In genomic region chr5:140575309-140575708, GRCh38 we compare ENCODE assay signal across 7 cellular contexts. TPM values are rescaled to one million over a fixed set of nuclear protein-coding genes. Genes with fewer than 3 reads are reported as not detected.
DNase-seq lines count a peak whose midpoint lies in the region; ATAC-seq and TF ChIP-seq lines count a peak whose summit lies in the region.
"Had no signal": no experiment of that assay in that cellular context is flagged by ENCODE, and none has a peak within 500 bp of the region (broad histone marks: within the 10 kb centered on the region; RNA-seq: fewer than 3 reads in every experiment).

No MANE protein-coding gene starts in this region.

- H3K27me3 ChIP-seq in BE2C (no peaks in the 10 kb centered on the region), PC-3 (ENCODE audit: low read length) (no peaks in the 10 kb centered on the region)
- H3K27me3 ChIP-seq: hepatocyte had no signal

- DNase-seq in BE2C (peak; percentile 60), PC-3 (peak; percentile 54), iris pigment epithelial cell (ENCODE audit: low read depth) (peak; percentile 61), SW 1271 (lab: John Stamatoyannopoulos, UW) (no peak)

- no peak overlapping the region for H3K4me3 ChIP-seq in BE2C (ENCODE audit: low read depth, low read length)
- no peak overlapping the region for H3K4me3 ChIP-seq in PC-3 (ENCODE audit: low read length)
- H3K4me3 ChIP-seq: hepatocyte had no signal

- intact Hi-C loops in PC-3 (cut with micrococcal nuclease): no loop called here

- TF ChIP-seq CTCF in BE2C (IDR thresholded peaks at IDR 0.05; ENCODE audit: low read depth, low read length) (peak; percentile 66), PC-3 (conservative IDR thresholded peaks at IDR 0.05; ENCODE audit: low read depth, low read length) (peak; percentile 63)

- H3K36me3 ChIP-seq in BE2C: no peaks in the 10 kb centered on the region
- no peaks in the 10 kb centered on the region for H3K36me3 ChIP-seq in PC-3 (ENCODE audit: low read depth, low read length)

- H3K9ac ChIP-seq in PC-3 (ENCODE audit: low read length): no peak overlapping the region

- BruUV-seq in PC-3 (replicated peaks; lab: Mats Ljungman, UMichigan): no TSS peak

- no peak overlapping the region for H3K27ac ChIP-seq in PC-3 (ENCODE audit: low read length)
- H3K27ac ChIP-seq: hepatocyte had no signal

- no peaks in the 10 kb centered on the region for H3K79me2 ChIP-seq in PC-3 (ENCODE audit: low read length)
- H3K79me2 ChIP-seq: hepatocyte had no signal

- H2AFZ ChIP-seq in PC-3 (ENCODE audit: low read length): no peak overlapping the region
- H2AFZ ChIP-seq: hepatocyte had no signal

- ATAC-seq in PC-3: peak; percentile 78
- ATAC-seq in GM18867 (IDR thresholded peaks at IDR 0.05; ENCODE audit: unreplicated experiment): no peak
- no peak for ATAC-seq in GM19455 (IDR thresholded peaks at IDR 0.05; ENCODE audit: unreplicated experiment)

- H4K20me1 ChIP-seq in PC-3 (ENCODE audit: low read length): no peaks in the 10 kb centered on the region

- H3F3A ChIP-seq in PC-3 (ENCODE audit: low read length, unreplicated experiment): no peaks in the 10 kb centered on the region

- no peaks in the 10 kb centered on the region for H3K9me2 ChIP-seq in PC-3 (replicated peaks; ENCODE audit: low read length)

- H3K4me2 ChIP-seq in PC-3 (ENCODE audit: low read length): no peak overlapping the region
- H3K4me2 ChIP-seq: hepatocyte had no signal

- CTCF ChIA-PET in PC-3 (lab: Charles Lee): no interaction called here

- H3K4me1 ChIP-seq in BE2C (no peaks in the 10 kb centered on the region), PC-3 (ENCODE audit: insufficient read depth, low read length) (no peaks in the 10 kb centered on the region)

- POLR2A ChIA-PET in PC-3 (lab: Charles Lee; ENCODE audit: unreplicated experiment): no interaction called here

- H3K9me3 ChIP-seq in BE2C (no peaks in the 10 kb centered on the region), PC-3 (ENCODE audit: low read length) (no peaks in the 10 kb centered on the region)

RNA-seq across cellular contexts. Expression of gene SLC35A4, which starts 10.7 kb away (rescaled TPM):
- 238 TPM for polyA plus RNA-seq in BE2C (2012; ENCODE audit: insufficient read depth, insufficient read length, low read depth)
- 25.0 and 29.1 TPM in 2 replicates for total RNA-seq in PC-3 (2014; rRNA removed)

RNA-seq across cellular contexts. Expression of gene APBB3, which starts 10.9 kb away (rescaled TPM):
- polyA plus RNA-seq in BE2C (2012; ENCODE audit: insufficient read depth, insufficient read length, low read depth): 167 TPM
- total RNA-seq in PC-3 (2014; rRNA removed): 11.4 and 13.6 TPM in 2 replicates

RNA-seq across cellular contexts. Expression of gene SRA1, which starts 18.0 kb away (rescaled TPM):
- 143 TPM for polyA plus RNA-seq in BE2C (2012; ENCODE audit: insufficient read depth, insufficient read length, low read depth)
- 48.6 and 55.8 TPM in 2 replicates for total RNA-seq in PC-3 (2014; rRNA removed)

RNA-seq across cellular contexts. Expression of gene EIF4EBP3, which starts 27.8 kb away (rescaled TPM):
- polyA plus RNA-seq in BE2C (2012; ENCODE audit: insufficient read depth, insufficient read length, low read depth): 3.6 TPM
- not detected in 2 replicates for total RNA-seq in PC-3 (2014; rRNA removed)

RNA-seq across cellular contexts. Expression of gene CD14, which starts 57.7 kb away (rescaled TPM):
- 8.7 TPM for polyA plus RNA-seq in BE2C (2012; ENCODE audit: insufficient read depth, insufficient read length, low read depth)
- total RNA-seq in PC-3 (2014; rRNA removed): not detected in 2 replicates

Comparison
In these comparisons a context has a peak if more than half of its experiments do, and no peak if none do; other contexts are left out.
1. DNase-seq: peak in BE2C (single experiment), PC-3 (single experiment) and iris pigment epithelial cell (single experiment); none in SW 1271 (0 of 2).